In the genomic region with DNA sequence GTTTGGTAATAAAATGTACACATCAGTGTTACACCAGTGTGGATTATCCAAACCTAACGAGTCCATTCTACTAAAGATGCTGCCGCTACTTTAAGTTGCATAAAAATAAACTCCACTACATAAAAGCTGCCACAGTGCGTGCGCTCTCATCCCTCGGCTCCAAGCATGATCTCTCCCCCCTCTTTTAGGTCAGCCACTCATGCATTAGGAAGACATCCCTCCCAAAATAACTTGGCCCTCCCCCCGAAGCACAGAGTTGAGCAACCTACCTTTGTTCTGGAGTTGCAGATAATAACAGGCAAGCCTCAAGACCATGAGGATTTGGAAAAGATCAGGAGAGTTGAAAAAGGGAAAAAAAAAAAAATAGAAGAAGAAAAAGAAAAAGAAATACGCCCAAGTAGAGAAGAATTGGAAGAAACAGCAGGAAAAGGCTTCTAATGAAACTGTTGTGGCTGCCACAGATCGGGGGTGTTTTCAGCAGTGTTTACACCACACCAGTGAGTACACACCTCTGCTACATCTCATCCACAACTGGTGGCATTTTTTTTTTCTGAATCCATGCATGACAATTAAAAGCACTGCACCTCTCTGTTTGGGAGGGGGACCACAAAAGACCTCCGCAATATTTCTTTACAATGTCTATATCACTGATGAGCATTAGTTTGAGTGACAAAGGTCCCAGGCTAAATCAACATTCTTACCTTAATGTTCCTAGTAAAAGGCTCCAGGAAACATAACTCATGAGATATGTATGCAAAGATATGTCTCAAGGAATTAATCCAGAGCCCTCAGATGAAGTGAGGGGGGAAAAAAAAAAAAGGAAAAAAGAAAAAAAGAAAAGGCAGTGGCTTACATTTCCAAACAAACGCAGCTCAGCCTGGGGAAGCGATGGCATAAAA, we compare ENCODE assay signal across 10 cellular contexts.
A peak's percentile ranks its signal among the peaks of the same experiment; 100 is the strongest.
DNase-seq lines count a peak whose midpoint lies in the region; ATAC-seq and TF ChIP-seq lines count a peak whose summit lies in the region.
"Had no signal": no experiment of that assay in that cellular context is flagged by ENCODE, and none has a peak within 500 bp of the region (broad histone marks: within the 10 kb centered on the region; RNA-seq: fewer than 3 reads in every experiment).

No MANE protein-coding gene starts in this region.

- peaks cover 15% of the 10 kb centered on the region for H3K27me3 Mint-ChIP-seq in brain
- no peaks in the 10 kb centered on the region for H3K27me3 Mint-ChIP-seq in activated CD8-positive, alpha-beta memory T cell treated with anti-CD3 and anti-CD28 coated beads, Interleukin-2, amount 10 ng/mL, durations not matched to agents 7 days and 5 days

- no peaks in the 10 kb centered on the region for H3K36me3 Mint-ChIP-seq in brain
- no peaks in the 10 kb centered on the region for H3K36me3 Mint-ChIP-seq in activated CD8-positive, alpha-beta memory T cell treated with anti-CD3 and anti-CD28 coated beads, Interleukin-2, amount 10 ng/mL, durations not matched to agents 7 days and 5 days

- CTCF ChIA-PET in activated CD8-positive, alpha-beta memory T cell treated with anti-CD3 and anti-CD28 coated beads, Interleukin-2, amount 10 ng/mL, durations not matched to agents 7 days and 5 days (lab: Charles Lee), result no interaction called here

- TF ChIP-seq CTCF in brain (conservative IDR thresholded peaks at IDR 0.05), result no peak

- H3K4me3 Mint-ChIP-seq in brain, result peak overlapping the region; percentile 42 to 81 (median 59)
- no peak overlapping the region for H3K4me3 Mint-ChIP-seq in activated CD8-positive, alpha-beta memory T cell treated with anti-CD3 and anti-CD28 coated beads, Interleukin-2, amount 10 ng/mL, durations not matched to agents 7 days and 5 days
- H3K4me3 Mint-ChIP-seq: activated T-cell treated with anti-CD3 and anti-CD28 coated beads, Interleukin-2, amount 50 U/mL, for 72 hours had no signal

- ATAC-seq in GM21825 (IDR thresholded peaks at IDR 0.05; ENCODE audit: unreplicated experiment) (no peak), left lobe of liver (no peak)
- ATAC-seq in activated CD8-positive, alpha-beta memory T cell treated with anti-CD3 and anti-CD28 coated beads, Interleukin-2, amount 10 ng/mL, durations not matched to agents 7 days and 5 days, result no peak
- ATAC-seq: activated T-cell treated with anti-CD3 and anti-CD28 coated beads, Interleukin-2, amount 50 U/mL, for 72 hours had no signal

- no peaks in the 10 kb centered on the region for H3K9me3 Mint-ChIP-seq in brain
- H3K9me3 Mint-ChIP-seq in activated CD8-positive, alpha-beta memory T cell treated with anti-CD3 and anti-CD28 coated beads, Interleukin-2, amount 10 ng/mL, durations not matched to agents 7 days and 5 days (ENCODE audit: low read depth), result no peaks in the 10 kb centered on the region
- H3K9me3 Mint-ChIP-seq: activated T-cell treated with anti-CD3 and anti-CD28 coated beads, Interleukin-2, amount 50 U/mL, for 72 hours had no signal

- peak; percentile 4 for DNase-seq in HT-29 (ENCODE audit: low spot score)
- peak; percentile 76 for DNase-seq in iris pigment epithelial cell (ENCODE audit: low read depth)
- DNase-seq in stimulated activated CD8-positive, alpha-beta memory T cell treated with anti-CD3 and anti-CD28 coated beads, Interleukin-4, amount 100 ng/mL, for 48 hours, result peak; percentile 2
- DNase-seq in DMS79 (lab: John Stamatoyannopoulos, UW), result no peak
- DNase-seq in left lobe of liver (ENCODE audit: low spot score), result no peak
- no peak for DNase-seq in activated CD8-positive, alpha-beta memory T cell treated with anti-CD3 and anti-CD28 coated beads, Interleukin-2, amount 10 ng/mL, durations not matched to agents 7 days and 5 days
- DNase-seq: activated T-cell treated with anti-CD3 and anti-CD28 coated beads, Interleukin-2, amount 50 U/mL, for 72 hours; NCI-H2029 had no signal

- H3K4me1 Mint-ChIP-seq in brain, result peaks cover 98% of the 10 kb centered on the region
- no peaks in the 10 kb centered on the region for H3K4me1 Mint-ChIP-seq in activated CD8-positive, alpha-beta memory T cell treated with anti-CD3 and anti-CD28 coated beads, Interleukin-2, amount 10 ng/mL, durations not matched to agents 7 days and 5 days

- peak overlapping the region in 4 of 5 experiments; percentile 10 to 48 (median 22) for H3K27ac Mint-ChIP-seq in brain
- no peak overlapping the region for H3K27ac Mint-ChIP-seq in activated CD8-positive, alpha-beta memory T cell treated with anti-CD3 and anti-CD28 coated beads, Interleukin-2, amount 10 ng/mL, durations not matched to agents 7 days and 5 days
- H3K27ac Mint-ChIP-seq: activated T-cell treated with anti-CD3 and anti-CD28 coated beads, Interleukin-2, amount 50 U/mL, for 72 hours had no signal

Comparison
In these comparisons a context has a peak if more than half of its experiments do, and no peak if none do; other contexts are left out.
1. DNase-seq: peak in HT-29 (single experiment), iris pigment epithelial cell (single experiment) and stimulated activated CD8-positive, alpha-beta memory T cell treated with anti-CD3 and anti-CD28 coated beads, Interleukin-4, amount 100 ng/mL, for 48 hours (single experiment); none in DMS79 (single experiment), left lobe of liver (single experiment) and activated CD8-positive, alpha-beta memory T cell treated with anti-CD3 and anti-CD28 coated beads, Interleukin-2, amount 10 ng/mL, durations not matched to agents 7 days and 5 days (single experiment).